In genomic region chr12:32104572-32105355, GRCh38 we compare ENCODE assay signal across 1 cellular context.
TF ChIP-seq lines count a peak whose summit lies in the region.

No MANE protein-coding gene starts in this region.

TF ChIP-seq in K562, 482 proteins besides CTCF, POLR2A, EP300 and RAD21 (continues in another document):
- TF ChIP-seq TGIF2 (CRISPR knock-in tag; IDR thresholded peaks at IDR 0.05) (no peak), HMBOX1 (IDR thresholded peaks at IDR 0.05) (no peak), HDAC1 (IDR thresholded peaks at IDR 0.05) (0 out of 4 replicates have a peak, but pooled peaks of 1 of the 2 experiments have one; percentile 14), NR2C2 (CRISPR knock-in tag; IDR thresholded peaks at IDR 0.05) (no peak), NR2C2 (tag; IDR thresholded peaks at IDR 0.05) (peak; percentile 38; the same call in 1 of the 2 replicates), BDP1 (IDR thresholded peaks at IDR 0.05; ENCODE audit: insufficient read depth, insufficient read length) (no peak), TAL1 (IDR thresholded peaks at IDR 0.05) (peak; percentile 56; the same call in 1 of the 2 replicates), KDM4B (IDR thresholded peaks at IDR 0.05; ENCODE audit: borderline replicate concordance in 2 of 2, low read depth in 1 of 2) (no peak), ILF3 (IDR thresholded peaks at IDR 0.05; ENCODE audit: borderline replicate concordance) (no peak), SMARCA4 (IDR thresholded peaks at IDR 0.05) (0 out of 2 replicates have a peak, but pooled peaks have one; percentile 24), SMAD2 (IDR thresholded peaks at IDR 0.05; ENCODE audit: low read depth, low read length) (no peak), TEAD2 (tag; IDR thresholded peaks at IDR 0.05) (no peak), SMARCB1 (IDR thresholded peaks at IDR 0.05; ENCODE audit: insufficient read length, low read depth) (no peak), KLF1 (tag; IDR thresholded peaks at IDR 0.05) (no peak), ZNF121 (CRISPR knock-in tag; conservative IDR thresholded peaks at IDR 0.05) (no peak), TFE3 (CRISPR knock-in tag; IDR thresholded peaks at IDR 0.05) (no peak), LARP7 (IDR thresholded peaks at IDR 0.05) (no peak), GTF2B (IDR thresholded peaks at IDR 0.05; ENCODE audit: extremely low read depth, insufficient read length) (no peak), AFF4 (CRISPR knock-in tag; IDR thresholded peaks at IDR 0.05) (no peak), ZBTB34 (CRISPR knock-in tag; IDR thresholded peaks at IDR 0.05) (no peak), GATA2 (CRISPR knock-in tag; IDR thresholded peaks at IDR 0.05) (peak; percentile 32; the same call in 1 of the 2 replicates), TAF9B (IDR thresholded peaks at IDR 0.05; ENCODE audit: partially characterized antibody) (no peak), CREB1 (IDR thresholded peaks at IDR 0.05) (no peak), CREB1 (CRISPR knock-in tag; IDR thresholded peaks at IDR 0.05) (no peak), NELFE (IDR thresholded peaks at IDR 0.05; ENCODE audit: insufficient read depth, insufficient read length) (no peak), SPI1 (IDR thresholded peaks at IDR 0.05; ENCODE audit: borderline replicate concordance, low read depth, low read length) (no peak), JUND (IDR thresholded peaks at IDR 0.05; ENCODE audit: borderline replicate concordance, low read depth, low read length) (no peak), JUND (tag; IDR thresholded peaks at IDR 0.05; ENCODE audit: borderline replicate concordance, low read depth, low read length) (no peak), ZNF655 (CRISPR knock-in tag; IDR thresholded peaks at IDR 0.05) (no peak), ZNF766 (CRISPR knock-in tag; conservative IDR thresholded peaks at IDR 0.05) (no peak), ZNF584 (CRISPR knock-in tag; IDR thresholded peaks at IDR 0.05; ENCODE audit: low read depth) (no peak), PTRF (tag; IDR thresholded peaks at IDR 0.05) (no peak), GTF2A2 (tag; IDR thresholded peaks at IDR 0.05) (no peak), ZBTB17 (CRISPR knock-in tag; IDR thresholded peaks at IDR 0.05) (no peak), CTBP1 (IDR thresholded peaks at IDR 0.05; ENCODE audit: borderline replicate concordance) (peak; percentile 77; the same call in 1 of the 2 replicates), FIP1L1 (IDR thresholded peaks at IDR 0.05; ENCODE audit: low read depth, low read length, poor library complexity, severe bottlenecking) (no peak), NR1H2 (CRISPR knock-in tag; IDR thresholded peaks at IDR 0.05) (no peak), HMG20B (CRISPR knock-in tag; IDR thresholded peaks at IDR 0.05) (no peak)
- TF ChIP-seq, protein P1, sequence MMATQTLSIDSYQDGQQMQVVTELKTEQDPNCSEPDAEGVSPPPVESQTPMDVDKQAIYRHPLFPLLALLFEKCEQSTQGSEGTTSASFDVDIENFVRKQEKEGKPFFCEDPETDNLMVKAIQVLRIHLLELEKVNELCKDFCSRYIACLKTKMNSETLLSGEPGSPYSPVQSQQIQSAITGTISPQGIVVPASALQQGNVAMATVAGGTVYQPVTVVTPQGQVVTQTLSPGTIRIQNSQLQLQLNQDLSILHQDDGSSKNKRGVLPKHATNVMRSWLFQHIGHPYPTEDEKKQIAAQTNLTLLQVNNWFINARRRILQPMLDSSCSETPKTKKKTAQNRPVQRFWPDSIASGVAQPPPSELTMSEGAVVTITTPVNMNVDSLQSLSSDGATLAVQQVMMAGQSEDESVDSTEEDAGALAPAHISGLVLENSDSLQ (IDR thresholded peaks at IDR 0.05) = peak; percentile 21; the same call in 1 of the 2 replicates
- TF ChIP-seq, protein P2, sequence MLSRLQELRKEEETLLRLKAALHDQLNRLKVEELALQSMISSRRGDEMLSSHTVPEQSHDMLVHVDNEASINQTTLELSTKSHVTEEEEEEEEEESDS (CRISPR knock-in tag; IDR thresholded peaks at IDR 0.05) = no peak
- TF ChIP-seq, protein P3, sequence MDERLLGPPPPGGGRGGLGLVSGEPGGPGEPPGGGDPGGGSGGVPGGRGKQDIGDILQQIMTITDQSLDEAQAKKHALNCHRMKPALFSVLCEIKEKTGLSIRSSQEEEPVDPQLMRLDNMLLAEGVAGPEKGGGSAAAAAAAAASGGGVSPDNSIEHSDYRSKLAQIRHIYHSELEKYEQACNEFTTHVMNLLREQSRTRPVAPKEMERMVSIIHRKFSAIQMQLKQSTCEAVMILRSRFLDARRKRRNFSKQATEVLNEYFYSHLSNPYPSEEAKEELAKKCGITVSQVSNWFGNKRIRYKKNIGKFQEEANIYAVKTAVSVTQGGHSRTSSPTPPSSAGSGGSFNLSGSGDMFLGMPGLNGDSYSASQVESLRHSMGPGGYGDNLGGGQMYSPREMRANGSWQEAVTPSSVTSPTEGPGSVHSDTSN (CRISPR knock-in tag; IDR thresholded peaks at IDR 0.05; ENCODE audit: low read depth) = no peak
- TF ChIP-seq, protein P3 (tag; conservative IDR thresholded peaks at IDR 0.05; ENCODE audit: low read depth) = 0 out of 2 replicates have a peak, but pooled peaks have one; percentile 18
- TF ChIP-seq, protein P4, sequence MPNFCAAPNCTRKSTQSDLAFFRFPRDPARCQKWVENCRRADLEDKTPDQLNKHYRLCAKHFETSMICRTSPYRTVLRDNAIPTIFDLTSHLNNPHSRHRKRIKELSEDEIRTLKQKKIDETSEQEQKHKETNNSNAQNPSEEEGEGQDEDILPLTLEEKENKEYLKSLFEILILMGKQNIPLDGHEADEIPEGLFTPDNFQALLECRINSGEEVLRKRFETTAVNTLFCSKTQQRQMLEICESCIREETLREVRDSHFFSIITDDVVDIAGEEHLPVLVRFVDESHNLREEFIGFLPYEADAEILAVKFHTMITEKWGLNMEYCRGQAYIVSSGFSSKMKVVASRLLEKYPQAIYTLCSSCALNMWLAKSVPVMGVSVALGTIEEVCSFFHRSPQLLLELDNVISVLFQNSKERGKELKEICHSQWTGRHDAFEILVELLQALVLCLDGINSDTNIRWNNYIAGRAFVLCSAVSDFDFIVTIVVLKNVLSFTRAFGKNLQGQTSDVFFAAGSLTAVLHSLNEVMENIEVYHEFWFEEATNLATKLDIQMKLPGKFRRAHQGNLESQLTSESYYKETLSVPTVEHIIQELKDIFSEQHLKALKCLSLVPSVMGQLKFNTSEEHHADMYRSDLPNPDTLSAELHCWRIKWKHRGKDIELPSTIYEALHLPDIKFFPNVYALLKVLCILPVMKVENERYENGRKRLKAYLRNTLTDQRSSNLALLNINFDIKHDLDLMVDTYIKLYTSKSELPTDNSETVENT (CRISPR knock-in tag; IDR thresholded peaks at IDR 0.05) = no peak
- TF ChIP-seq, protein P5, sequence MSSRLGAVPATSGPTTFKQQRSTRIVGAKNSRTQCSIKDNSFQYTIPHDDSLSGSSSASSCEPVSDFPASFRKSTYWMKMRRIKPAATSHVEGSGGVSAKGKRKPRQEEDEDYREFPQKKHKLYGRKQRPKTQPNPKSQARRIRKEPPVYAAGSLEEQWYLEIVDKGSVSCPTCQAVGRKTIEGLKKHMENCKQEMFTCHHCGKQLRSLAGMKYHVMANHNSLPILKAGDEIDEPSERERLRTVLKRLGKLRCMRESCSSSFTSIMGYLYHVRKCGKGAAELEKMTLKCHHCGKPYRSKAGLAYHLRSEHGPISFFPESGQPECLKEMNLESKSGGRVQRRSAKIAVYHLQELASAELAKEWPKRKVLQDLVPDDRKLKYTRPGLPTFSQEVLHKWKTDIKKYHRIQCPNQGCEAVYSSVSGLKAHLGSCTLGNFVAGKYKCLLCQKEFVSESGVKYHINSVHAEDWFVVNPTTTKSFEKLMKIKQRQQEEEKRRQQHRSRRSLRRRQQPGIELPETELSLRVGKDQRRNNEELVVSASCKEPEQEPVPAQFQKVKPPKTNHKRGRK (tag; IDR thresholded peaks at IDR 0.05) = no peak
